Comparison of ENCODE assay signal across 11 cellular contexts in the genomic region with DNA sequence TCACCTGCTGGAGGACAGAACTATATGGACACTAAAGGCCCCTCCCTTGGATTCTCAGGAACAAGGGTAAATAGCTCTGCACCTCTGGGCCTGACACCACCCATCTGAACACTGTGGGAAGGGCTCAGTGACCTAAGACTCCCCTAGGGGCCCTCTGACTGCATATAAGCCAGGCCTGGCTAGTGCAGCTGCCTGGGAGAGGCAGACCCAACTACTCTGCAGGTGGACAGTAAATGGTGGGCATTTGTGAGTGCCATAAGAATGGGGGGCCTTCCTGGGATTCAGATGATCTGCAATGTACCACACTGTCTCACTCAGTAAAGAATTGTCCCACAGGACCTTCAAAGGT. TPM values are rescaled to one million over a fixed set of nuclear protein-coding genes. Genes with fewer than 3 reads are reported as not detected.
DNase-seq lines count a peak whose midpoint lies in the region; ATAC-seq, FAIRE-seq and TF ChIP-seq lines count a peak whose summit lies in the region.
"Had no signal": no experiment of that assay in that cellular context is flagged by ENCODE, and none has a peak within 500 bp of the region (broad histone marks: within the 10 kb centered on the region; RNA-seq: fewer than 3 reads in every experiment).

No MANE protein-coding gene starts in this region.

- H3K27ac ChIP-seq in A549: peak overlapping the region; percentile 27 to 81; a peak in 1 of 6 replicates
- H3K27ac ChIP-seq in OCI-LY1 (ENCODE audit: low read depth, low read length, poor library complexity, severe bottlenecking): peak overlapping the region; percentile 95
- H3K27ac ChIP-seq in mesendoderm (ENCODE audit: low read depth, low read length): no peak overlapping the region
- H3K27ac ChIP-seq: upper lobe of left lung had no signal

- DNase-seq in A549 (ENCODE audit: low read depth in 1 of 2, low spot score in 1 of 2): no peak
- no peak for DNase-seq in mesendoderm
- no peak for DNase-seq in amygdala (lab: John Stamatoyannopoulos, UW)
- DNase-seq in nephron progenitor cell: no peak
- DNase-seq in GM20000 (ENCODE audit: low spot score): no peak
- DNase-seq: kidney glomerular epithelial cell, upper lobe of left lung had no signal

- H3K18ac ChIP-seq in mesendoderm (ENCODE audit: low read length): no peak overlapping the region

- no peak overlapping the region for H2BK15ac ChIP-seq in mesendoderm (replicated peaks; ENCODE audit: low read depth)

- H3K4me2 ChIP-seq in A549 (no peak overlapping the region; the same call in 2 of the 3 replicates), OCI-LY1 (ENCODE audit: low read length) (peak overlapping the region; percentile 6; the same call in 1 of the 2 replicates), mesendoderm (ENCODE audit: low read length) (no peak overlapping the region)

- H3K79me1 ChIP-seq in mesendoderm (ENCODE audit: low read length): no peaks in the 10 kb centered on the region

- H2AK5ac ChIP-seq in mesendoderm (ENCODE audit: low read length): no peak overlapping the region

- H2AFZ ChIP-seq in OCI-LY1 (ENCODE audit: low read length): no peak overlapping the region

- no peaks in the 10 kb centered on the region for H3K27me3 Mint-ChIP-seq in nephron progenitor cell (ENCODE audit: low read depth, poor library complexity)

- H3K36me3 ChIP-seq in OCI-LY1 (ENCODE audit: insufficient read depth, low read length): no peaks in the 10 kb centered on the region
- H3K36me3 ChIP-seq in mesendoderm (ENCODE audit: control insufficient read depth, insufficient read depth, low read length): no peaks in the 10 kb centered on the region
- H3K36me3 ChIP-seq: upper lobe of left lung had no signal

- 0 out of 6 replicates have a peak, but pooled peaks of 1 of the 2 experiments have one; percentile 10 for ATAC-seq in A549
- peak; percentile 49 for ATAC-seq in GM18909 (IDR thresholded peaks at IDR 0.05; ENCODE audit: poor library complexity, unreplicated experiment)
- peak; percentile 32 for ATAC-seq in HG02852 (IDR thresholded peaks at IDR 0.05; ENCODE audit: unreplicated experiment)

- H3K9ac ChIP-seq in OCI-LY1 (ENCODE audit: low read length) (no peak overlapping the region; the same call in 1 of the 2 replicates), mesendoderm (ENCODE audit: low read length) (no peak overlapping the region)

- no peak overlapping the region for H4K5ac ChIP-seq in mesendoderm (ENCODE audit: low read length)

- TF ChIP-seq POLR2A in A549 (IDR thresholded peaks at IDR 0.05; ENCODE audit: low read length): no peak

- H3K9me2 ChIP-seq in OCI-LY1 (ENCODE audit: low read depth, low read length): no peaks in the 10 kb centered on the region

- TF ChIP-seq CTCF in A549 (IDR thresholded peaks at IDR 0.05) (no peak), OCI-LY1 (IDR thresholded peaks at IDR 0.05; ENCODE audit: low read length) (no peak), nephron progenitor cell (IDR thresholded peaks at IDR 0.05) (no peak), GM20000 (IDR thresholded peaks at IDR 0.05; ENCODE audit: extremely low read depth, missing control alignments) (no peak)

- H3K4me1 Mint-ChIP-seq in nephron progenitor cell: peaks cover 27% of the 10 kb centered on the region

- no peak overlapping the region for H2BK5ac ChIP-seq in mesendoderm (ENCODE audit: low read length)

- no peak for TF ChIP-seq RAD21 in A549 (conservative IDR thresholded peaks at IDR 0.05 in 1 of 2, IDR thresholded peaks at IDR 0.05 in 1 of 2)

- no peak overlapping the region for H3K4me3 Mint-ChIP-seq in nephron progenitor cell

- POLR2A ChIA-PET in A549 (lab: Yijun Ruan, JAX): no interaction called here

- H3K23ac ChIP-seq in mesendoderm (ENCODE audit: low read length): no peak overlapping the region

- H3K4ac ChIP-seq in mesendoderm (ENCODE audit: low read depth, low read length): no peak overlapping the region

- TF ChIP-seq EP300 in A549 (IDR thresholded peaks at IDR 0.05): no peak

- H3K4me1 ChIP-seq in A549 (peaks cover 61% of the 10 kb centered on the region), OCI-LY1 (ENCODE audit: insufficient read depth, low read length, severe bottlenecking) (peaks cover 82% of the 10 kb centered on the region), mesendoderm (ENCODE audit: control insufficient read depth, low read depth, low read length) (no peaks in the 10 kb centered on the region)

- H3K27ac Mint-ChIP-seq in nephron progenitor cell: no peak overlapping the region

- no peaks in the 10 kb centered on the region for H3K9me3 Mint-ChIP-seq in nephron progenitor cell

- H3K56ac ChIP-seq in mesendoderm (ENCODE audit: low read length): no peak overlapping the region

- no peaks in the 10 kb centered on the region for H3F3A ChIP-seq in OCI-LY1 (ENCODE audit: insufficient read depth, low read length)

- H3K9me3 ChIP-seq in A549: no peaks in the 10 kb centered on the region
- no peaks in the 10 kb centered on the region for H3K9me3 ChIP-seq in OCI-LY1 (ENCODE audit: low read length)
- H3K9me3 ChIP-seq: upper lobe of left lung had no signal

- no peak overlapping the region for H4K8ac ChIP-seq in mesendoderm (ENCODE audit: low read depth, low read length)

- H3K36me3 Mint-ChIP-seq in nephron progenitor cell (ENCODE audit: low read depth): peaks cover 18% of the 10 kb centered on the region

- no peak overlapping the region for H2BK120ac ChIP-seq in mesendoderm (ENCODE audit: low read depth, low read length)

- H3K27me3 ChIP-seq in OCI-LY1 (ENCODE audit: insufficient read depth, low read length): no peaks in the 10 kb centered on the region
- no peaks in the 10 kb centered on the region for H3K27me3 ChIP-seq in mesendoderm (ENCODE audit: insufficient read depth, low read length, poor library complexity)
- H3K27me3 ChIP-seq: upper lobe of left lung had no signal

- no peaks in the 10 kb centered on the region for H3K79me2 ChIP-seq in OCI-LY1 (ENCODE audit: insufficient read depth, low read length)
- H3K79me2 ChIP-seq in mesendoderm (ENCODE audit: control insufficient read depth, insufficient read depth, low read length): no peaks in the 10 kb centered on the region

- FAIRE-seq in A549 (lab: Jason Lieb, UNC): no peak
- FAIRE-seq: endometrium had no signal

- no peaks in the 10 kb centered on the region for H4K20me1 ChIP-seq in OCI-LY1 (ENCODE audit: insufficient read depth, low read length)

- CTCF ChIA-PET in A549 (lab: Yijun Ruan, JAX): interaction anchor here (1.3 kb wide), 2 partner anchors 80 to 88 kb away, joined by 3 read pairs; no protein-coding TSS in a partner anchor

- no peak overlapping the region for H3K4me3 ChIP-seq in A549
- no peak overlapping the region for H3K4me3 ChIP-seq in OCI-LY1 (ENCODE audit: low read depth, low read length, poor library complexity, severe bottlenecking)
- H3K4me3 ChIP-seq in mesendoderm (ENCODE audit: low read length): no peak overlapping the region
- H3K4me3 ChIP-seq: upper lobe of left lung had no signal

TF ChIP-seq in A549, 52 proteins besides CTCF, POLR2A, EP300 and RAD21:
- TF ChIP-seq FOXS1 (CRISPR knock-in tag; IDR thresholded peaks at IDR 0.05) (no peak), BHLHE40 (IDR thresholded peaks at IDR 0.05; ENCODE audit: low read depth, low read length) (no peak), ZNF302 (CRISPR knock-in tag; IDR thresholded peaks at IDR 0.05) (no peak), CBX2 (IDR thresholded peaks at IDR 0.05; ENCODE audit: borderline replicate concordance, low read depth) (no peak), JUNB (IDR thresholded peaks at IDR 0.05) (no peak)

RNA-seq across cellular contexts. Expression of a gene that starts 11.2 kb away (rescaled TPM):
- 18.4 and 20.1 TPM in 2 replicates for polyA plus RNA-seq in A549 (2011; rRNA removed)
- 10.5 and 14.0 TPM in 2 replicates for polyA plus RNA-seq in A549 (2012; cell fraction: cytosol; rRNA removed)
- polyA plus RNA-seq in A549 (2012; cell fraction: nucleus; rRNA removed): 9.9 and 11.3 TPM in 2 replicates
- 13.2 to 16.4 TPM (median 16.0 TPM) in 3 replicates for polyA plus RNA-seq in A549 (2017; fragmentation: RNase III; extraction: RNeasy Plus Mini Kit Qiagen cat#74134 plus additional on column Dnase treatment)
- 12.0 and 17.0 TPM in 2 replicates for polyA minus RNA-seq in A549 (2011; rRNA and poly(A)+ RNA removed)
- polyA plus RNA-seq in mesendoderm (2013, experiment 1 of 2): 11.6 TPM
- 12.1 TPM for polyA plus RNA-seq in mesendoderm (2013, experiment 2 of 2)
